In the genomic region with DNA sequence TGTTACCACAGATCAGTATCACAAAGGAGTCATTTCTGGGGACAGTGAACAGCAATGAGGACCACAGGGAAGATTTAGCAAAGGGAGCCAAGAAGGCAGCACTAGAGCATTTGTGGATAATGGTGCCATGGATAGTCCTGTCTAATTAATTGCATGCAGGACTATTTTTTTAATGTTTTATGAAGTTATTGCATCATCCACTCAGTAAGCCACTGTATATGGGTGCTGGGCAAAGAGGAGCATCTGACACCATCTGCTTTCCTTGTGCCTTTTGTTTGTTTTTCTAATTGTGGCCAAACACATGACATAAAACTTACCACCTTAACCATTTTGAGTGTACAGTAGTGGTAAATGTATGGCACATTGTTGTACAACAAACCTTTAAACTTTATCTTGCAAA, we compare ENCODE assay signal across 1 cellular context.
TF ChIP-seq lines count a peak whose summit lies in the region.

No MANE protein-coding gene starts in this region.

TF ChIP-seq in GM23338, 12 proteins besides CTCF, POLR2A, EP300 and RAD21 (continued from another document):
- TF ChIP-seq, protein P1, sequence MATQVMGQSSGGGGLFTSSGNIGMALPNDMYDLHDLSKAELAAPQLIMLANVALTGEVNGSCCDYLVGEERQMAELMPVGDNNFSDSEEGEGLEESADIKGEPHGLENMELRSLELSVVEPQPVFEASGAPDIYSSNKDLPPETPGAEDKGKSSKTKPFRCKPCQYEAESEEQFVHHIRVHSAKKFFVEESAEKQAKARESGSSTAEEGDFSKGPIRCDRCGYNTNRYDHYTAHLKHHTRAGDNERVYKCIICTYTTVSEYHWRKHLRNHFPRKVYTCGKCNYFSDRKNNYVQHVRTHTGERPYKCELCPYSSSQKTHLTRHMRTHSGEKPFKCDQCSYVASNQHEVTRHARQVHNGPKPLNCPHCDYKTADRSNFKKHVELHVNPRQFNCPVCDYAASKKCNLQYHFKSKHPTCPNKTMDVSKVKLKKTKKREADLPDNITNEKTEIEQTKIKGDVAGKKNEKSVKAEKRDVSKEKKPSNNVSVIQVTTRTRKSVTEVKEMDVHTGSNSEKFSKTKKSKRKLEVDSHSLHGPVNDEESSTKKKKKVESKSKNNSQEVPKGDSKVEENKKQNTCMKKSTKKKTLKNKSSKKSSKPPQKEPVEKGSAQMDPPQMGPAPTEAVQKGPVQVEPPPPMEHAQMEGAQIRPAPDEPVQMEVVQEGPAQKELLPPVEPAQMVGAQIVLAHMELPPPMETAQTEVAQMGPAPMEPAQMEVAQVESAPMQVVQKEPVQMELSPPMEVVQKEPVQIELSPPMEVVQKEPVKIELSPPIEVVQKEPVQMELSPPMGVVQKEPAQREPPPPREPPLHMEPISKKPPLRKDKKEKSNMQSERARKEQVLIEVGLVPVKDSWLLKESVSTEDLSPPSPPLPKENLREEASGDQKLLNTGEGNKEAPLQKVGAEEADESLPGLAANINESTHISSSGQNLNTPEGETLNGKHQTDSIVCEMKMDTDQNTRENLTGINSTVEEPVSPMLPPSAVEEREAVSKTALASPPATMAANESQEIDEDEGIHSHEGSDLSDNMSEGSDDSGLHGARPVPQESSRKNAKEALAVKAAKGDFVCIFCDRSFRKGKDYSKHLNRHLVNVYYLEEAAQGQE (IDR thresholded peaks at IDR 0.05; ENCODE audit: unreplicated experiment), result no peak
- no peak for TF ChIP-seq EZH2 (IDR thresholded peaks at IDR 0.05; ENCODE audit: low read depth, unreplicated experiment)
- TF ChIP-seq JUNB (IDR thresholded peaks at IDR 0.05; ENCODE audit: unreplicated experiment), result no peak
- no peak for TF ChIP-seq POLR2AphosphoS5 (IDR thresholded peaks at IDR 0.05; ENCODE audit: low read depth)
- TF ChIP-seq EZH2phosphoT487 (IDR thresholded peaks at IDR 0.05; ENCODE audit: unreplicated experiment), result no peak
